11 cellular contexts compared by ENCODE assay signal in the genomic region with DNA sequence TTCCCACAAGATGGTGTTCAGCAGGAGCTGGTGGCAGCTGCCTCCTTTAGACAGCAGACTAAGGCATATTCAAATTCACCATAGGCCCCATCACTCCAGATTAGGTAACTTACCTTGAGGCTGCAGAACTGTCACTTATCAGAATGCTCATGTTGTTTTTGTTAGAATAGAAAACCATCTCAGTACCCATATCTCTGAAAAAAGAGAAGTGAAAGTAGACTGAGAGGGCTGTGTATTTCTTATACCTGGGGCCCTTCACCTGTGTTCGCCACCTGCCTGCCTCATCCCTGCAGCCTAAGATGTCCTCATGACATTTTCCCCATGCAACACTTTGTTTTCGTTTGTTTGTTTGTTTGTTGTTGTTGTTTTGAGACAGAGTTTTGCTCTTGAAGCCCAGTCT. TPM values are rescaled to one million over a fixed set of nuclear protein-coding genes. Genes with fewer than 3 reads are reported as not detected.
DNase-seq lines count a peak whose midpoint lies in the region; ATAC-seq, FAIRE-seq and TF ChIP-seq lines count a peak whose summit lies in the region.
"Had no signal": no experiment of that assay in that cellular context is flagged by ENCODE, and none has a peak within 500 bp of the region (broad histone marks: within the 10 kb centered on the region; RNA-seq: fewer than 3 reads in every experiment).

No MANE protein-coding gene starts in this region.

- DNase-seq in GM12891 (ENCODE audit: insufficient read length, low spot score) (no peak), RWPE1 (ENCODE audit: low spot score) (no peak), NCI-H1092 treated with DMSO at 0.1 percent for 48 hours (lab: John Stamatoyannopoulos, UW) (no peak)
- no peak for DNase-seq in central memory CD4-positive, alpha-beta T cell
- no peak for DNase-seq in activated CD4-positive, alpha-beta T cell treated with anti-CD3 and anti-CD28 coated beads for 4 hours
- DNase-seq: activated naive CD4-positive, alpha-beta T cell; GDM1; NCI-H2081 treated with DMSO at 0.1 percent for 48 hours had no signal

- POLR2A ChIA-PET in RWPE1 (lab: Yijun Ruan, JAX; ENCODE audit: low non-redundant PET): no interaction called here

- CTCF ChIA-PET in RWPE1 (lab: Yijun Ruan, JAX): interaction anchor here (0.6 kb wide), 1 partner anchor 150 kb away, joined by 3 read pairs; no protein-coding TSS in a partner anchor

- peak; percentile 77 for ATAC-seq in GM19463 (IDR thresholded peaks at IDR 0.05; ENCODE audit: unreplicated experiment)
- ATAC-seq in HG02938 (IDR thresholded peaks at IDR 0.05; ENCODE audit: unreplicated experiment): peak; percentile 98
- ATAC-seq in HG03575 (IDR thresholded peaks at IDR 0.05; ENCODE audit: extremely low read depth, insufficient number of reproducible peaks, low FRiP score, unreplicated experiment): peak; percentile 86

- no peak for TF ChIP-seq CTCF in RWPE1 (conservative IDR thresholded peaks at IDR 0.05; ENCODE audit: low read depth)

- peak; percentile 9 for FAIRE-seq in GM12891 (lab: Jason Lieb, UNC)

- no peak for TF ChIP-seq POLR2A in GM12891 (IDR thresholded peaks at IDR 0.05; ENCODE audit: low read depth, low read length)

- H3K27ac ChIP-seq in RWPE1: no peak overlapping the region

TF ChIP-seq in GM12891, 5 proteins besides CTCF, POLR2A, EP300 and RAD21:
- no peak for TF ChIP-seq POLR2AphosphoS5 (IDR thresholded peaks at IDR 0.05; ENCODE audit: low read depth, low read length)
- peak; percentile 91 for TF ChIP-seq SPI1 (IDR thresholded peaks at IDR 0.05; ENCODE audit: low read depth, low read length)
- no peak for TF ChIP-seq TAF1 (IDR thresholded peaks at IDR 0.05; ENCODE audit: low read depth, low read length)
- TF ChIP-seq PAX5 (IDR thresholded peaks at IDR 0.05; ENCODE audit: insufficient read depth, low read length, severe bottlenecking): no peak

RNA-seq across cellular contexts. Expression of gene SPRY1, which starts 32.9 kb away (rescaled TPM):
- polyA plus RNA-seq in GM12891 (2012; ENCODE audit: low read depth, missing spikeins): 0.28 TPM
